ENCODE assay signal across 13 cellular contexts in the genomic region with DNA sequence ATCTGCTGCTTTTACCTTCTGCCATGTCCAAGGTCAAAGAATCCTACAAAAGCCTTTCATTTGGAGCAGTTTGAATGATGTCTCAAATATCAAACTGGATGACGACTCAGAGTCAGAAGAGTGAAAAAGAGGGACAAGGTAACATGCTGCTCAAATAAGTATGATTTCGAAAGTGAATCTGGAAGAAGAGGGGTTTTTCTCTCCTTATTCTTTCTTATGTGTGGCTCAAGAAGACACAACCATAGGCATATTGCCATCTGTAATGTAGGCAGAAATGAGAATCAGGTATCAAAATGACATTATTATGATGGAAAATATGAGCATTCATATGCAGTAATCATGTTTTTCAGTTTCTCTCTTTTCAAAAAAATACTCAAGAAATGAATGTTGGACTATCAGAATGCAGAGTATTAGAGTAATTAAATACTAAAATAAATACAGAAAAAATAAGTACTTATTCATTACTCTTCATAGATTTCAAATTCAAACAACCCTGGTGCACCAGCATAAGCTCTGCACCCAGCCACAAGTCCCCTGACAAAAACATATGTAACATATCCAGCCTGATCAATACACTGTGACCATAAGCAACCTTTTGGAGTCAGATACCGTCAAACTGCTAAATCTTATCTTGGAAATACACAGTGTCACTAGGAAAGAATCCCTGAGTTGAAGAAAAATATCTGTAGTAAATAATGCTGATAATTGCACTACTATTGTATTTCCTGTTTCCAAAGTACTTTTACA.
DNase-seq lines count a peak whose midpoint lies in the region; ATAC-seq lines count a peak whose summit lies in the region.
"Had no signal": no experiment of that assay in that cellular context is flagged by ENCODE, and none has a peak within 500 bp of the region (broad histone marks: within the 10 kb centered on the region; RNA-seq: fewer than 3 reads in every experiment).

No MANE protein-coding gene starts in this region.

- H3K4me3 ChIP-seq in GM23248, result no peak overlapping the region
- H3K4me3 ChIP-seq: SK-N-MC, thyroid gland had no signal

- no peak overlapping the region for H3K4me2 ChIP-seq in GM23248 (ENCODE audit: unreplicated experiment)

- H3K27ac Mint-ChIP-seq in activated CD4-positive, alpha-beta T cell treated with anti-CD3 and anti-CD28 coated beads, Interleukin-2, amount 10 ng/mL, durations not matched to agents 24 days and 14 days, result peak overlapping the region; percentile 96
- peak overlapping the region; percentile 92 to 95 for H3K27ac Mint-ChIP-seq in activated naive CD4-positive, alpha-beta T cell treated with anti-CD3 and anti-CD28 coated beads, Interleukin-2, amount 50 U/mL, for 72 hours
- peak overlapping the region in 6 of 10 donors; percentile 46 to 92 (median 66) for H3K27ac Mint-ChIP-seq in naive thymus-derived CD8-positive, alpha-beta T cell

- H3K9me3 Mint-ChIP-seq in activated CD4-positive, alpha-beta T cell treated with anti-CD3 and anti-CD28 coated beads, Interleukin-2, amount 10 ng/mL, durations not matched to agents 24 days and 14 days, result no peaks in the 10 kb centered on the region
- H3K9me3 Mint-ChIP-seq in activated naive CD4-positive, alpha-beta T cell treated with anti-CD3 and anti-CD28 coated beads, Interleukin-2, amount 50 U/mL, for 72 hours, result no peaks in the 10 kb centered on the region
- no peaks in the 10 kb centered on the region for H3K9me3 Mint-ChIP-seq in naive thymus-derived CD8-positive, alpha-beta T cell

- H3F3A ChIP-seq in GM23248 (ENCODE audit: insufficient read depth), result peaks cover 43% of the 10 kb centered on the region

- H3K36me3 ChIP-seq in GM23248 (ENCODE audit: low read depth), result no peaks in the 10 kb centered on the region
- H3K36me3 ChIP-seq: thyroid gland had no signal

- no peaks in the 10 kb centered on the region for H3K27me3 Mint-ChIP-seq in activated CD4-positive, alpha-beta T cell treated with anti-CD3 and anti-CD28 coated beads, Interleukin-2, amount 10 ng/mL, durations not matched to agents 24 days and 14 days
- H3K27me3 Mint-ChIP-seq in naive thymus-derived CD8-positive, alpha-beta T cell, result no peaks in the 10 kb centered on the region

- H3K4me1 Mint-ChIP-seq in activated CD4-positive, alpha-beta T cell treated with anti-CD3 and anti-CD28 coated beads, Interleukin-2, amount 10 ng/mL, durations not matched to agents 24 days and 14 days, result peaks cover 47% of the 10 kb centered on the region
- H3K4me1 Mint-ChIP-seq in naive thymus-derived CD8-positive, alpha-beta T cell, result peaks cover 32 to 74% (median 64%) of the 10 kb centered on the region in 4 donors

- no peaks in the 10 kb centered on the region for H4K20me1 ChIP-seq in GM23248 (ENCODE audit: insufficient read depth)

- H3K27ac ChIP-seq in GM23248, result peak overlapping the region; percentile 86
- H3K27ac ChIP-seq: SK-N-MC, thyroid gland had no signal

- POLR2A ChIA-PET in naive thymus-derived CD8-positive, alpha-beta T cell (lab: Charles Lee), result interaction anchor here (1.4 kb wide), 1 partner anchor 9 kb away, joined by 3 read pairs; no protein-coding TSS in a partner anchor

- 91 to 99% methylated on average over 3 of the region's 3 CpGs for WGBS in GM23248 (ENCODE audit: low coverage in 1 of 2, low lambda C conversion rate in 2 of 2, missing lambda C conversion rate in 2 of 2), 2 experiments

- no peaks in the 10 kb centered on the region for H3K9me2 ChIP-seq in GM23248 (ENCODE audit: insufficient read depth)

- peak; percentile 90 to 93 for ATAC-seq in activated naive CD4-positive, alpha-beta T cell treated with anti-CD3 and anti-CD28 coated beads, Interleukin-2, amount 50 U/mL, for 72 hours
- peak in 1 of 2 donors; percentile 29 for ATAC-seq in naive thymus-derived CD8-positive, alpha-beta T cell
- ATAC-seq: left lobe of liver had no signal

- H3K9me3 ChIP-seq in GM23248 (ENCODE audit: low read depth), result no peaks in the 10 kb centered on the region
- H3K9me3 ChIP-seq: thyroid gland had no signal

- DNase-seq in activated CD4-positive, alpha-beta T cell treated with anti-CD3 and anti-CD28 coated beads, Interleukin-2, amount 10 ng/mL, durations not matched to agents 24 days and 14 days, result no peak
- DNase-seq in activated CD4-positive, alpha-beta T cell treated with anti-CD3 and anti-CD28 coated beads, Interleukin-2, amount 50 U/mL, for 1 hour, result no peak
- no peak for DNase-seq in GM23248
- DNase-seq in activated naive CD4-positive, alpha-beta T cell treated with anti-CD3 and anti-CD28 coated beads, Interleukin-2, amount 50 U/mL, for 72 hours (ENCODE audit: low spot score in 2 of 2), result no peak
- DNase-seq in naive thymus-derived CD8-positive, alpha-beta T cell, result no peak
- DNase-seq in glomerular visceral epithelial cell (ENCODE audit: extremely low spot score), result no peak
- DNase-seq in SIG-M5 (lab: John Stamatoyannopoulos, UW), result no peak
- no peak for DNase-seq in NCI-H1048 (lab: John Stamatoyannopoulos, UW)
- DNase-seq: activated effector memory CD4-positive, alpha-beta T cell treated with Interleukin-2 at 50 U/mL for 16 hours; NCI-H226; thyroid gland had no signal

- H3K9ac ChIP-seq in GM23248, result no peak overlapping the region

- intact Hi-C loops in activated CD4-positive, alpha-beta T cell treated with anti-CD3 and anti-CD28 coated beads, Interleukin-2, amount 10 ng/mL, durations not matched to agents 24 days and 14 days (cut with micrococcal nuclease), result loop anchor here (1.0 to 5.0 kb wide), 7 partner anchors 10 to 190 kb away; no protein-coding TSS in a partner anchor

- in situ Hi-C loops in GM23248 (cut with MboI), result no loop called here

- H3K36me3 Mint-ChIP-seq in activated CD4-positive, alpha-beta T cell treated with anti-CD3 and anti-CD28 coated beads, Interleukin-2, amount 10 ng/mL, durations not matched to agents 24 days and 14 days (ENCODE audit: low read depth), result peaks cover 19% of the 10 kb centered on the region
- peaks cover 6 to 12% of the 10 kb centered on the region in 2 donors for H3K36me3 Mint-ChIP-seq in activated naive CD4-positive, alpha-beta T cell treated with anti-CD3 and anti-CD28 coated beads, Interleukin-2, amount 50 U/mL, for 72 hours
- peaks cover 0 to 16% (median 4%) of the 10 kb centered on the region in 3 donors for H3K36me3 Mint-ChIP-seq in naive thymus-derived CD8-positive, alpha-beta T cell

- H3K4me1 ChIP-seq in GM23248 (ENCODE audit: insufficient read depth), result peaks cover 75% of the 10 kb centered on the region

- no peak overlapping the region for H2AFZ ChIP-seq in GM23248

- H3K79me2 ChIP-seq in GM23248 (ENCODE audit: insufficient read depth), result peaks cover 64% of the 10 kb centered on the region

- peak overlapping the region; percentile 81 for H3K4me3 Mint-ChIP-seq in activated CD4-positive, alpha-beta T cell treated with anti-CD3 and anti-CD28 coated beads, Interleukin-2, amount 10 ng/mL, durations not matched to agents 24 days and 14 days
- peak overlapping the region in 6 of 10 donors; percentile 32 to 76 (median 48) for H3K4me3 Mint-ChIP-seq in naive thymus-derived CD8-positive, alpha-beta T cell

- no peaks in the 10 kb centered on the region for H3K27me3 ChIP-seq in GM23248 (replicated peaks; ENCODE audit: insufficient read depth)
- H3K27me3 ChIP-seq: thyroid gland had no signal
